Comparison of ENCODE assay signal across 8 cellular contexts in genomic region chr20:62860391-62860923, GRCh38. TPM values are rescaled to one million over a fixed set of nuclear protein-coding genes. Genes with fewer than 3 reads are reported as not detected.
A peak's percentile ranks its signal among the peaks of the same experiment; 100 is the strongest.
DNase-seq lines count a peak whose midpoint lies in the region; ATAC-seq and TF ChIP-seq lines count a peak whose summit lies in the region.

No MANE protein-coding gene starts in this region.

- intact Hi-C loops in A673 (cut with micrococcal nuclease; ENCODE audit: unreplicated experiment) = no loop called here

- H3K27ac ChIP-seq in A673 (ENCODE audit: low read depth, low read length, poor library complexity, severe bottlenecking) (peak overlapping the region; percentile 59), RWPE2 (ENCODE audit: poor library complexity, severe bottlenecking) (peak overlapping the region; percentile 32)

- H3K27me3 ChIP-seq in A673 (replicated peaks; ENCODE audit: insufficient read depth, low read depth, low read length, poor library complexity) (no peaks in the 10 kb centered on the region), RWPE2 (ENCODE audit: insufficient read depth, poor library complexity, severe bottlenecking) (no peaks in the 10 kb centered on the region), neuron (ENCODE audit: insufficient read depth, low read length) (no peaks in the 10 kb centered on the region)

- CTCF ChIA-PET in A673 (lab: Charles Lee) = no interaction called here

- H3K4me1 ChIP-seq in A673 (ENCODE audit: insufficient read depth, low read length, poor library complexity, severe bottlenecking) (peaks cover 10% of the 10 kb centered on the region), RWPE2 (ENCODE audit: insufficient read depth, poor library complexity, severe bottlenecking) (peaks cover 18% of the 10 kb centered on the region), neuron (ENCODE audit: insufficient read depth, low read length) (peaks cover 20% of the 10 kb centered on the region)

- no peak overlapping the region for H2AFZ ChIP-seq in neuron (ENCODE audit: low read depth, low read length)

- POLR2A ChIA-PET in A673 (lab: Charles Lee; ENCODE audit: low non-redundant PET) = no interaction called here

- H3K4me3 ChIP-seq in A673 (ENCODE audit: low read depth, low read length, poor library complexity, severe bottlenecking) = peak overlapping the region; percentile 70
- peak overlapping the region; percentile 97 for H3K4me3 ChIP-seq in RWPE2 (ENCODE audit: severe bottlenecking)
- H3K4me3 ChIP-seq in epithelial cell of esophagus (ENCODE audit: low read length) = peak overlapping the region; percentile 54
- H3K4me3 ChIP-seq in neuron (ENCODE audit: low read length) = peak overlapping the region; percentile 83

- H3K9me3 ChIP-seq in A673 (ENCODE audit: low read depth, low read length, poor library complexity, severe bottlenecking) (no peaks in the 10 kb centered on the region), RWPE2 (ENCODE audit: severe bottlenecking) (no peaks in the 10 kb centered on the region), neuron (ENCODE audit: low read length) (no peaks in the 10 kb centered on the region)

- ATAC-seq in RWPE2 (ENCODE audit: low read depth) = peak; percentile 15
- ATAC-seq in GM19324 (IDR thresholded peaks at IDR 0.05; ENCODE audit: low FRiP score, unreplicated experiment) = no peak
- no peak for ATAC-seq in GM19395 (IDR thresholded peaks at IDR 0.05; ENCODE audit: unreplicated experiment)

- no TSS peak for BruUV-seq in A673 (replicated peaks; lab: Mats Ljungman, UMichigan)

- H3K36me3 ChIP-seq in A673 (ENCODE audit: insufficient read depth, low read length, poor library complexity, severe bottlenecking) (peaks cover 23% of the 10 kb centered on the region), RWPE2 (ENCODE audit: low read depth) (peaks cover 25% of the 10 kb centered on the region), neuron (ENCODE audit: insufficient read depth, low read length) (peaks cover 9% of the 10 kb centered on the region)

- TF ChIP-seq CTCF in A673 (conservative IDR thresholded peaks at IDR 0.05; ENCODE audit: low read depth, low read length) (peak; percentile 34; the same call in 1 of the 2 replicates), RWPE2 (IDR thresholded peaks at IDR 0.05; ENCODE audit: poor library complexity, severe bottlenecking) (peak; percentile 50), epithelial cell of esophagus (IDR thresholded peaks at IDR 0.05; ENCODE audit: insufficient read depth, low read depth, low read length, missing control alignments) (peak; percentile 31)

- peak; percentile 48 for DNase-seq in A673 (ENCODE audit: low spot score)
- DNase-seq in GF-D8 (lab: John Stamatoyannopoulos, UW) = peak; percentile 10
- peak; percentile 83 for DNase-seq in RWPE2 (ENCODE audit: low spot score)
- DNase-seq in epithelial cell of esophagus (ENCODE audit: low read depth) = peak; percentile 50
- no peak for DNase-seq in activated effector memory CD4-positive, alpha-beta T cell treated with anti-CD3 and anti-CD28 coated beads, Interleukin-2, amount 50 U/mL, for 16 hours

RNA-seq across cellular contexts. Expression of gene TCFL5, which starts 1.2 kb away (rescaled TPM):
- total RNA-seq in A673 (2021) = 13.9 and 16.1 TPM in 2 replicates

RNA-seq across cellular contexts. Expression of gene COL9A3, which starts 43.6 kb away (rescaled TPM):
- 8.4 and 11.7 TPM in 2 replicates for total RNA-seq in A673 (2021)

RNA-seq across cellular contexts. Expression of gene OGFR, which starts 55.8 kb away (rescaled TPM):
- total RNA-seq in A673 (2021) = 46.1 and 47.7 TPM in 2 replicates
